8 cellular contexts compared by ENCODE assay signal in genomic region chr1:211654838-211655787, GRCh38. TPM values are rescaled to one million over a fixed set of nuclear protein-coding genes. Genes with fewer than 3 reads are reported as not detected.
DNase-seq lines count a peak whose midpoint lies in the region; ATAC-seq and TF ChIP-seq lines count a peak whose summit lies in the region.

No MANE protein-coding gene starts in this region.

- no peaks in the 10 kb centered on the region for H3K9me3 ChIP-seq in left lung

- H3K4me1 Mint-ChIP-seq in activated CD4-positive, alpha-beta T cell treated with anti-CD3 and anti-CD28 coated beads for 36 hours, result no peaks in the 10 kb centered on the region

- CTCF ChIA-PET in activated CD4-positive, alpha-beta T cell treated with anti-CD3 and anti-CD28 coated beads for 36 hours (lab: Charles Lee), result interaction anchor here (0.6 to 3.4 kb wide), 26 partner anchors 10 to 1071 kb away, joined by 3 to 28 read pairs (median 3); no protein-coding TSS in a partner anchor

- H3K36me3 ChIP-seq in left lung, result no peaks in the 10 kb centered on the region

- H3K4me1 ChIP-seq in left lung, result peaks cover 0 to 5% of the 10 kb centered on the region in 2 donors

- H3K4me3 Mint-ChIP-seq in activated CD4-positive, alpha-beta T cell treated with anti-CD3 and anti-CD28 coated beads for 36 hours, result no peak overlapping the region

- TF ChIP-seq CTCF in AG10803 (conservative IDR thresholded peaks at IDR 0.05; ENCODE audit: low read length) (peak; percentile 97), left lung (IDR thresholded peaks at IDR 0.05) (peak; percentile 90 to 91)

- H3K27me3 Mint-ChIP-seq in activated CD4-positive, alpha-beta T cell treated with anti-CD3 and anti-CD28 coated beads for 36 hours, result peaks cover 1% of the 10 kb centered on the region

- DNase-seq in AG10803 (ENCODE audit: low read depth), result peak; percentile 84
- peak; percentile 70 for DNase-seq in NCI-H510A (lab: John Stamatoyannopoulos, UW)
- peak; percentile 91 for DNase-seq in activated CD4-positive, alpha-beta T cell treated with anti-CD3 and anti-CD28 coated beads for 36 hours
- peak; percentile 76 for DNase-seq in cerebellum (ENCODE audit: low spot score)
- DNase-seq in left lung, result peak; percentile 85 to 95
- DNase-seq in stimulated activated CD4-positive, alpha-beta T cell treated with anti-CD3 and anti-CD28 coated beads, Interleukin-4, amount 100 ng/mL, for 48 hours (ENCODE audit: low read depth in 2 of 2), result peak; percentile 80 to 82

- ATAC-seq in GM19035 (IDR thresholded peaks at IDR 0.05; ENCODE audit: unreplicated experiment) (peak; percentile 83), HG03378 (IDR thresholded peaks at IDR 0.05; ENCODE audit: unreplicated experiment) (peak; percentile 75), left lung (peak; percentile 99)
- peak; percentile 100 for ATAC-seq in activated CD4-positive, alpha-beta T cell treated with anti-CD3 and anti-CD28 coated beads for 36 hours

- H3K27me3 ChIP-seq in left lung, result no peaks in the 10 kb centered on the region

- POLR2A ChIA-PET in activated CD4-positive, alpha-beta T cell treated with anti-CD3 and anti-CD28 coated beads for 36 hours (lab: Charles Lee), result interaction anchor here (0.5 kb wide), 1 partner anchor 43 kb away, joined by 3 read pairs; no protein-coding TSS in a partner anchor

- no peak overlapping the region for H3K27ac ChIP-seq in left lung

- no peaks in the 10 kb centered on the region for H3K36me3 Mint-ChIP-seq in activated CD4-positive, alpha-beta T cell treated with anti-CD3 and anti-CD28 coated beads for 36 hours (ENCODE audit: low read depth)

- intact Hi-C loops in activated CD4-positive, alpha-beta T cell treated with anti-CD3 and anti-CD28 coated beads for 36 hours (cut with DNase I, micrococcal nuclease), result loop anchor here (1.0 to 10.0 kb wide), 9 partner anchors 78 to 1248 kb away; partner anchors contain the start of genes KCNH1 (in 1 of the 2) and TRAF5 (in 1 of the 2)
- intact Hi-C loops in left lung (cut with DNase I), result loop anchor here (2.0 to 10.0 kb wide), 3 partner anchors 76 to 140 kb away; partner anchors contain the start of gene SLC30A1 (in 2 of the 2)

- no peak overlapping the region for H3K27ac Mint-ChIP-seq in activated CD4-positive, alpha-beta T cell treated with anti-CD3 and anti-CD28 coated beads for 36 hours

- peak overlapping the region; percentile 29 for H3K4me3 ChIP-seq in AG10803 (ENCODE audit: low read length)
- H3K4me3 ChIP-seq in left lung, result no peak overlapping the region

- no peaks in the 10 kb centered on the region for H3K9me3 Mint-ChIP-seq in activated CD4-positive, alpha-beta T cell treated with anti-CD3 and anti-CD28 coated beads for 36 hours (ENCODE audit: low read depth)

RNA-seq across cellular contexts. Expression of gene NEK2, which starts 20.3 kb away (rescaled TPM):
- total RNA-seq in activated CD4-positive, alpha-beta T cell treated with anti-CD3 and anti-CD28 coated beads for 36 hours, result 10 to 100 TPM; 32.3 to 38.8 TPM
- total RNA-seq in cerebellum (10.3 TPM), left lung (1 to 10 TPM; 1.3 to 3.8 TPM)
